In genomic region chr18:32875625-32876024, GRCh38 we compare ENCODE assay signal across 22 cellular contexts.
"Had no signal": no experiment of that assay in that cellular context is flagged by ENCODE, and none has a peak within 500 bp of the region (broad histone marks: within the 10 kb centered on the region; RNA-seq: fewer than 3 reads in every experiment).

No MANE protein-coding gene starts in this region.

- ATAC-seq: effector memory CD8-positive, alpha-beta T cell; esophagus mucosa; gastrocnemius medialis; heart right ventricle; left cardiac atrium; left lung; left ventricle myocardium superior; lower lobe of right lung had no signal

- H3K27ac Mint-ChIP-seq: dendritic cell treated with granulocyte-macrophage colony-stimulating factor and Interleukin-4, amounts not matched to agents 40 ng/mL and 50 ng/mL, for 4 days; effector memory CD8-positive, alpha-beta T cell; endodermal cell had no signal

- H3K27me3 Mint-ChIP-seq: dendritic cell treated with granulocyte-macrophage colony-stimulating factor and Interleukin-4, amounts not matched to agents 40 ng/mL and 50 ng/mL, for 4 days; effector memory CD8-positive, alpha-beta T cell had no signal

- DNase-seq: colonic mucosa; cortex of kidney; effector CD8-positive, alpha-beta T cell; effector memory CD8-positive, alpha-beta T cell; endodermal cell; erythroblast; esophagus squamous epithelium; foreskin fibroblast; foreskin melanocyte; gastrocnemius medialis; glutamatergic neuron; head of caudate nucleus; heart right ventricle; hippocampal formation; left cardiac atrium; left lung; left ventricle myocardium superior; lower lobe of right lung; mesendoderm; midbrain had no signal

- H3K9me3 Mint-ChIP-seq: dendritic cell treated with granulocyte-macrophage colony-stimulating factor and Interleukin-4, amounts not matched to agents 40 ng/mL and 50 ng/mL, for 4 days; endodermal cell had no signal

- H3K4me3 Mint-ChIP-seq: dendritic cell treated with granulocyte-macrophage colony-stimulating factor and Interleukin-4, amounts not matched to agents 40 ng/mL and 50 ng/mL, for 4 days; effector memory CD8-positive, alpha-beta T cell; endodermal cell had no signal
